Comparison of ENCODE assay signal across 23 cellular contexts in genomic region chr3:118527527-118528044, GRCh38.
A peak's percentile ranks its signal among the peaks of the same experiment; 100 is the strongest.
DNase-seq lines count a peak whose midpoint lies in the region; ATAC-seq and TF ChIP-seq lines count a peak whose summit lies in the region.
"Had no signal": no experiment of that assay in that cellular context is flagged by ENCODE, and none has a peak within 500 bp of the region (broad histone marks: within the 10 kb centered on the region; RNA-seq: fewer than 3 reads in every experiment).

No MANE protein-coding gene starts in this region.

- H3K4me3 ChIP-seq in GM12865 (ENCODE audit: low read depth, low read length): no peak overlapping the region
- H3K4me3 ChIP-seq in KMS-11 (IDR thresholded peaks at IDR 0.05; ENCODE audit: insufficient read depth, low read depth, low read length): no peak overlapping the region
- H3K4me3 ChIP-seq: BLaER1 treated with 17β-estradiol and CSF1 and Interleukin-3, amounts not matched to agents 10 nM and 100 nM; esophagus squamous epithelium; HAP-1; spleen; uterus had no signal

- DNase-seq in GM12865 (ENCODE audit: low read depth): peak; percentile 14
- no peak for DNase-seq in SHP77 (lab: John Stamatoyannopoulos, UW)
- no peak for DNase-seq in omental fat pad (ENCODE audit: low spot score)
- DNase-seq in CD1c-positive myeloid dendritic cell (ENCODE audit: extremely low spot score): no peak
- DNase-seq: activated CD4-positive, alpha-beta T cell treated with anti-CD3 and anti-CD28 coated beads for 1 hour; DMS 273 treated with DMSO at 0.1 percent for 48 hours; effector CD8-positive, alpha-beta T cell; esophagus squamous epithelium; GDM1; left cardiac atrium; NCI-H2029; NCI-H446 treated with DMSO at 0.1 percent for 48 hours; nephron progenitor cell; spleen; uterus had no signal

- no peaks in the 10 kb centered on the region for H3K27me3 ChIP-seq in KMS-11 (ENCODE audit: insufficient read depth, low read depth)
- H3K27me3 ChIP-seq: BLaER1 treated with 17β-estradiol and CSF1 and Interleukin-3, amounts not matched to agents 10 nM and 100 nM; esophagus squamous epithelium; spleen; uterus had no signal

- H2AFZ ChIP-seq in KMS-11 (ENCODE audit: low read depth): 0 out of 2 replicates have a peak overlapping the region, but pooled peaks have one; percentile 1

- peak overlapping the region; percentile 24; the same call in 1 of the 2 replicates for H3K27ac ChIP-seq in KMS-11
- H3K27ac ChIP-seq: BLaER1 treated with 17β-estradiol and CSF1 and Interleukin-3, amounts not matched to agents 10 nM and 100 nM; esophagus squamous epithelium; RWPE1; spleen; uterus had no signal

- H3K4me2 ChIP-seq in KMS-11: peak overlapping the region; percentile 53
- H3K4me2 ChIP-seq: BLaER1 treated with 17β-estradiol and CSF1 and Interleukin-3, amounts not matched to agents 10 nM and 100 nM had no signal

- ATAC-seq in GM19328 (IDR thresholded peaks at IDR 0.05; ENCODE audit: unreplicated experiment) (peak; percentile 19), HG02852 (IDR thresholded peaks at IDR 0.05; ENCODE audit: unreplicated experiment) (peak; percentile 24), omental fat pad (ENCODE audit: low FRiP score) (no peak), GM21576 (IDR thresholded peaks at IDR 0.05; ENCODE audit: unreplicated experiment) (no peak)
- ATAC-seq: activated naive CD4-positive, alpha-beta T cell treated with anti-CD3 and anti-CD28 coated beads, Interleukin-2, amount 50 U/mL, for 72 hours; left cardiac atrium had no signal

- no peak overlapping the region for H3K9ac ChIP-seq in KMS-11
- H3K9ac ChIP-seq: BLaER1 treated with 17β-estradiol and CSF1 and Interleukin-3, amounts not matched to agents 10 nM and 100 nM had no signal

- H4K20me1 ChIP-seq in KMS-11 (ENCODE audit: insufficient read depth): no peaks in the 10 kb centered on the region
- H4K20me1 ChIP-seq: BLaER1 treated with 17β-estradiol and CSF1 and Interleukin-3, amounts not matched to agents 10 nM and 100 nM had no signal

- no peaks in the 10 kb centered on the region for H3K36me3 ChIP-seq in KMS-11 (ENCODE audit: insufficient read depth)
- H3K36me3 ChIP-seq: BLaER1 treated with 17β-estradiol and CSF1 and Interleukin-3, amounts not matched to agents 10 nM and 100 nM; esophagus squamous epithelium; HAP-1; spleen; uterus had no signal

- TF ChIP-seq CTCF in GM12865 (IDR thresholded peaks at IDR 0.05; ENCODE audit: insufficient read depth, low read depth, low read length, missing control alignments) (no peak), KMS-11 (conservative IDR thresholded peaks at IDR 0.05; ENCODE audit: low read depth, low read length) (no peak), omental fat pad (IDR thresholded peaks at IDR 0.05) (no peak)

- H3K79me2 ChIP-seq in KMS-11 (ENCODE audit: insufficient read depth, low read depth): no peaks in the 10 kb centered on the region

- H3K4me1 ChIP-seq in KMS-11 (ENCODE audit: low read depth, poor library complexity, severe bottlenecking): peaks cover 55% of the 10 kb centered on the region
- H3K4me1 ChIP-seq: BLaER1 treated with 17β-estradiol and CSF1 and Interleukin-3, amounts not matched to agents 10 nM and 100 nM; spleen; uterus had no signal

Comparison
In these comparisons a context has a peak if more than half of its experiments do, and no peak if none do; other contexts are left out.
1. ATAC-seq: peak in GM19328 (single experiment) and HG02852 (single experiment); none in omental fat pad (single experiment) and GM21576 (single experiment).